In the genomic region with DNA sequence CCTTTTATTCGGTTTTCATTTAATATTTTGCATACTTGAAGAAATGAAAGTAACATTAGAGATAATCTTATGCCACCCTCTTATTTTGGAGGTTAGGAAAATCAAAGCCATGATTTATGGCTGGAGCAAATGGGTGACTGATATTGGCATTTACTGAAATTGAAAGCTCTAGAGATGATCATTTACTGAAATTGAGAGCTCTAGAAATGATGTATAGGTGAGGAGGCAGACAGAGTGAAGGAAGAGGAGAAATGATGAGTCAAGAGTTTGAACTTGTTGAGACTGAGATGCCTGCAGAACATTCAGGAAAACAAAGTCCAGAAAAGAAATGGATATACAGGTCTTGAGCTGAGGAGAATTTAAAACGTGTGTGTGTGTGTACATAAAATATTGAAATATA, we compare ENCODE assay signal across 14 cellular contexts.
"Had no signal": no experiment of that assay in that cellular context is flagged by ENCODE, and none has a peak within 500 bp of the region (broad histone marks: within the 10 kb centered on the region; RNA-seq: fewer than 3 reads in every experiment).

No MANE protein-coding gene starts in this region.

- ATAC-seq: activated CD8-positive, alpha-beta memory T cell treated with anti-CD3 and anti-CD28 coated beads, Interleukin-2, amount 10 ng/mL, durations not matched to agents 7 days and 5 days; sciatic nerve had no signal

- H3K4me3 ChIP-seq: lung had no signal

- DNase-seq: activated CD4-positive, CD25-positive, alpha-beta regulatory T cell; activated CD8-positive, alpha-beta memory T cell treated with anti-CD3 and anti-CD28 coated beads, Interleukin-2, amount 10 ng/mL, durations not matched to agents 7 days and 5 days; aorta; cerebellar nuclear complex; cortex of kidney; erythroblast; head of caudate nucleus; kidney; stimulated activated naive CD4-positive, alpha-beta T cell; T-helper 9 cell; trophoblast cell had no signal

- H3K27ac Mint-ChIP-seq: activated CD8-positive, alpha-beta memory T cell treated with anti-CD3 and anti-CD28 coated beads, Interleukin-2, amount 10 ng/mL, durations not matched to agents 7 days and 5 days; nephron had no signal

- H3K4me3 Mint-ChIP-seq: activated CD8-positive, alpha-beta memory T cell treated with anti-CD3 and anti-CD28 coated beads, Interleukin-2, amount 10 ng/mL, durations not matched to agents 7 days and 5 days; nephron had no signal

- H3K27me3 Mint-ChIP-seq: activated CD8-positive, alpha-beta memory T cell treated with anti-CD3 and anti-CD28 coated beads, Interleukin-2, amount 10 ng/mL, durations not matched to agents 7 days and 5 days had no signal
